In the genomic region with DNA sequence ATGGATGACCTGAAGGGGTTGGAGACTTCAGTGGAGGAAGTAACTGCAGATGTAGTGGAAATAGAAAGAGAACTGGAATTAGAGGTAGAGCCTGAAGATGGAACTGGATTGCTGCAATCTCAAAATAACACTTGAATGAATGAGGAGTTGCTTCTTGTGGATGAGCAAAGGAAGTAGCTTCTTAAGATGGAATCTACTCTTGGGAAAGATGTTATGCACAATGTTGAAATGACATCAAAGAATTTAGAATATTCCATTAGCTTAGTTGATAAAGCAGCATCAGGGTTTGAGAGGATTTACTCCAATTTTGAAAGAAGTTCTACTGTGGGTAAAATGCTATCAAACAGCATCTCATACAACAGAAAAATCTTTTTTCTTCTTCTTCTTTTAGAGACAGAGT, we compare ENCODE assay signal across 23 cellular contexts.
"Had no signal": no experiment of that assay in that cellular context is flagged by ENCODE, and none has a peak within 500 bp of the region (broad histone marks: within the 10 kb centered on the region; RNA-seq: fewer than 3 reads in every experiment).

No MANE protein-coding gene starts in this region.

- DNase-seq: dermis blood vessel endothelial cell; effector memory CD4-positive, alpha-beta T cell; hypothalamus; immature natural killer cell; mesendoderm; midbrain; naive thymus-derived CD4-positive, alpha-beta T cell; right lobe of liver; stimulated activated CD4-positive, alpha-beta T cell treated with anti-CD3 and anti-CD28 coated beads, Interleukin-12 subunit alpha, Interleukin-12 subunit beta, amount 100 ng/mL, for 4 hours; stimulated activated CD4-positive, alpha-beta T cell treated with anti-CD3 and anti-CD28 coated beads, Interleukin-1b, Interleukin-23, amount 100 ng/mL, for 48 hours; stimulated activated CD4-positive, alpha-beta T cell treated with anti-CD3 and anti-CD28 coated beads, Interleukin-4, amount 100 ng/mL, for 1 hour; stimulated activated CD8-positive, alpha-beta memory T cell treated with anti-CD3 and anti-CD28 coated beads, Interleukin-4, amount 100 ng/mL, for 48 hours; stimulated activated naive CD4-positive, alpha-beta T cell; stimulated activated naive CD8-positive, alpha-beta T cell treated with anti-CD3 and anti-CD28 coated beads, Interleukin-15, amount 100 ng/mL, for 72 hours; transverse colon; upper lobe of right lung; uterus had no signal

- H3K27ac ChIP-seq: coronary artery, esophagus muscularis mucosa, neural progenitor cell, parathyroid adenoma, right lobe of liver, suprapubic skin, transverse colon, upper lobe of right lung, uterus had no signal

- H3K9me3 ChIP-seq: esophagus muscularis mucosa, right lobe of liver, suprapubic skin, transverse colon, upper lobe of right lung, uterus had no signal

- H3K4me2 ChIP-seq: neural progenitor cell, smooth muscle cell had no signal

- H3K79me2 ChIP-seq: parathyroid adenoma had no signal

- H2AFZ ChIP-seq: neural progenitor cell, parathyroid adenoma had no signal

- ATAC-seq: naive thymus-derived CD4-positive, alpha-beta T cell; right lobe of liver; stimulated activated naive CD8-positive, alpha-beta T cell treated with anti-CD3 and anti-CD28 coated beads, Interleukin-15, amount 100 ng/mL, for 72 hours; upper lobe of right lung had no signal

- H3K9ac ChIP-seq: neural progenitor cell, parathyroid adenoma had no signal

- H3K4me1 ChIP-seq: esophagus muscularis mucosa, parathyroid adenoma, right lobe of liver, suprapubic skin, transverse colon, upper lobe of right lung, uterus had no signal

- H3K27me3 ChIP-seq: esophagus muscularis mucosa, neural progenitor cell, right lobe of liver, suprapubic skin, transverse colon, upper lobe of right lung, uterus had no signal

- H3K36me3 ChIP-seq: esophagus muscularis mucosa, neural progenitor cell, right lobe of liver, suprapubic skin, transverse colon, upper lobe of right lung, uterus had no signal

- H3K4me3 ChIP-seq: coronary artery, esophagus muscularis mucosa, neural progenitor cell, right lobe of liver, smooth muscle cell, suprapubic skin, transverse colon, upper lobe of right lung, uterus had no signal
